In the genomic region with DNA sequence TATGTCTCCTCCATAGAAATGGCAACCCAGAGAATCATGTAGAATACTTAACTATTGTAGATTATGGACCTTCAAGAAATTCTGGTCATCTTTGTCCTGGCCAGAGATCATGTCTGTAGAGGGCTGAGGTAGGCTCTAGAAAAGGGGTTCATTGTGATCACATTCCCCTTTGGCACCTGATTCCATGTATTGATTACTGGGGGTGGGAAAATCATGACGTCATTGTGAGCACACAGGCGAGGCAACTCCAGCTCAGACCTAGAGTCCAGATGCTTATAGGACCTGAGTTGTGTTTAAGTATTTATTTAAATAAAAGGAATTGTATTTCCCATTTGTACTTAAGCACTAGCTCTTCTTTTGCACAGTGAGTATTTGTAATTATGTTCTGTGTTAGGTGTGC, we compare ENCODE assay signal across 22 cellular contexts.
"Had no signal": no experiment of that assay in that cellular context is flagged by ENCODE, and none has a peak within 500 bp of the region (broad histone marks: within the 10 kb centered on the region; RNA-seq: fewer than 3 reads in every experiment).

No MANE protein-coding gene starts in this region.

- H3K4me1 Mint-ChIP-seq: mesothelial cell of epicardium had no signal

- H3K27me3 Mint-ChIP-seq: dendritic cell treated with granulocyte-macrophage colony-stimulating factor and Interleukin-4, amounts not matched to agents 40 ng/mL and 50 ng/mL, for 4 days; naive B cell had no signal

- H3K9me3 ChIP-seq: colonic mucosa, esophagus muscularis mucosa, gastroesophageal sphincter, heart left ventricle, left lung, lower lobe of right lung, mucosa of descending colon had no signal

- H3K27ac ChIP-seq: colonic mucosa, esophagus muscularis mucosa, foreskin keratinocyte, gastroesophageal sphincter, heart left ventricle, hepatocyte, left lung, lower lobe of right lung had no signal

- H3K4me2 ChIP-seq: hepatocyte had no signal

- H3K27me3 ChIP-seq: colonic mucosa, esophagus muscularis mucosa, foreskin keratinocyte, gastroesophageal sphincter, heart left ventricle, hepatocyte, left lung had no signal

- H3K36me3 ChIP-seq: colonic mucosa, esophagus muscularis mucosa, gastroesophageal sphincter, left lung, lower lobe of right lung had no signal

- H3K4me3 ChIP-seq: colonic mucosa, esophagus muscularis mucosa, gastroesophageal sphincter, heart left ventricle, hepatocyte, left lung, lower lobe of right lung, mucosa of descending colon had no signal

- H3K4me1 ChIP-seq: colonic mucosa, left lung, lower lobe of right lung had no signal

- ATAC-seq: foreskin keratinocyte, gastroesophageal sphincter, left colon, left lung, left ventricle myocardium superior, lower lobe of right lung, mucosa of descending colon had no signal

- H3K4me3 Mint-ChIP-seq: dendritic cell treated with granulocyte-macrophage colony-stimulating factor and Interleukin-4, amounts not matched to agents 40 ng/mL and 50 ng/mL, for 4 days; immature natural killer cell; mesothelial cell of epicardium; naive B cell had no signal

- DNase-seq: colonic mucosa; cortex of kidney; effector memory CD4-positive, alpha-beta T cell; foreskin keratinocyte; heart left ventricle; hypothalamus; immature natural killer cell; islet precursor cell; kidney; kidney glomerular epithelial cell; left colon; left lung; left ventricle myocardium superior; lower lobe of right lung; mesenchymal stem cell; mucosa of descending colon; naive B cell had no signal

- H3K9me3 Mint-ChIP-seq: dendritic cell treated with granulocyte-macrophage colony-stimulating factor and Interleukin-4, amounts not matched to agents 40 ng/mL and 50 ng/mL, for 4 days; immature natural killer cell had no signal

- H3K27ac Mint-ChIP-seq: dendritic cell treated with granulocyte-macrophage colony-stimulating factor and Interleukin-4, amounts not matched to agents 40 ng/mL and 50 ng/mL, for 4 days; immature natural killer cell; mesothelial cell of epicardium had no signal

- H2AFZ ChIP-seq: hepatocyte had no signal
